Comparison of ENCODE assay signal across 13 cellular contexts in genomic region chr2:20151116-20151571, GRCh38.
DNase-seq lines count a peak whose midpoint lies in the region; ATAC-seq and TF ChIP-seq lines count a peak whose summit lies in the region.
"Had no signal": no experiment of that assay in that cellular context is flagged by ENCODE, and none has a peak within 500 bp of the region (broad histone marks: within the 10 kb centered on the region; RNA-seq: fewer than 3 reads in every experiment).

No MANE protein-coding gene starts in this region.

- TF ChIP-seq RAD21 in SK-N-SH (IDR thresholded peaks at IDR 0.05; ENCODE audit: low read length), result peak; percentile 10; the same call in 1 of the 2 replicates

- H3K4me3 ChIP-seq in SK-N-SH (ENCODE audit: low read depth in 2 of 2, low read length in 1 of 2) (no peak overlapping the region), Caco-2 (ENCODE audit: low read depth, low read length) (no peak overlapping the region), prostate gland (no peak overlapping the region)

- H3K4me1 Mint-ChIP-seq in Caco-2 (ENCODE audit: low read depth, unreplicated experiment), result peaks cover 10% of the 10 kb centered on the region

- H3K36me3 Mint-ChIP-seq in Caco-2 (ENCODE audit: insufficient read depth, unreplicated experiment), result no peaks in the 10 kb centered on the region

- WGBS in SK-N-SH (ENCODE audit: low lambda C conversion rate), result 65% methylated on average over 5 of the region's 5 CpGs
- 80% methylated on average over 5 of the region's 5 CpGs for WGBS in prostate gland

- CTCF ChIA-PET in SK-N-SH (lab: Yijun Ruan, JAX) (interaction anchor here (1.2 to 7.0 kb wide), 8 partner anchors 13 to 260 kb away, joined by 3 to 35 read pairs (median 4); no protein-coding TSS in a partner anchor), Caco-2 (lab: Charles Lee) (no interaction called here)

- H3K9ac ChIP-seq in SK-N-SH, result no peak overlapping the region

- TF ChIP-seq CTCF in SK-N-SH (IDR thresholded peaks at IDR 0.05) (no peak), Caco-2 (IDR thresholded peaks at IDR 0.05; ENCODE audit: insufficient read depth in 1 of 2, low read depth in 1 of 2, low read length in 1 of 2, severe bottlenecking in 1 of 2, unreplicated experiment in 1 of 2) (no peak), prostate gland (IDR thresholded peaks at IDR 0.05) (no peak)

- H3K4me1 ChIP-seq in SK-N-SH (ENCODE audit: control insufficient read depth in 1 of 2, insufficient read depth in 2 of 2, low read depth in 1 of 2, low read length in 1 of 2) (peaks cover 9 to 28% of the 10 kb centered on the region in 2 experiments), Caco-2 (peaks cover 5% of the 10 kb centered on the region; the same call in 1 of the 2 replicates), prostate gland (replicated peaks) (no peaks in the 10 kb centered on the region)

- BruUV-seq in Caco-2 (replicated peaks; lab: Mats Ljungman, UMichigan), result no TSS peak

- peaks cover 8% of the 10 kb centered on the region for H3F3A ChIP-seq in SK-N-SH (replicated peaks; ENCODE audit: insufficient read depth)

- intact Hi-C loops in Caco-2 (cut with micrococcal nuclease; ENCODE audit: unreplicated experiment) (no loop called here), prostate gland (cut with DNase I) (no loop called here)

- POLR2A ChIA-PET in SK-N-SH (lab: Yijun Ruan, JAX), result interaction anchor here (1.7 kb wide), 1 partner anchor 73 kb away, joined by 8 read pairs; no protein-coding TSS in a partner anchor
- POLR2A ChIA-PET in Caco-2 (lab: Charles Lee), result no interaction called here

- H3K79me2 ChIP-seq in SK-N-SH (ENCODE audit: insufficient read depth), result no peaks in the 10 kb centered on the region

- no peak overlapping the region for H3K4me2 ChIP-seq in SK-N-SH

- H3K36me3 ChIP-seq in SK-N-SH (replicated peaks in 1 of 2; ENCODE audit: control insufficient read depth in 1 of 2, insufficient read depth in 2 of 2, low read length in 1 of 2) (no peaks in the 10 kb centered on the region), Caco-2 (ENCODE audit: control insufficient read depth, insufficient read depth, low read length) (no peaks in the 10 kb centered on the region), prostate gland (no peaks in the 10 kb centered on the region)

- ATAC-seq in SK-N-SH treated with all-trans-retinoic acid at 6 μM for 48 hours (no peak; the same call in 2 of the 3 replicates), HG02884 (IDR thresholded peaks at IDR 0.05; ENCODE audit: unreplicated experiment) (peak; percentile 58)

- TF ChIP-seq EP300 in SK-N-SH (IDR thresholded peaks at IDR 0.05; ENCODE audit: borderline replicate concordance in 1 of 2, low read depth in 1 of 2, low read length in 1 of 2), result peak in 1 of 2 experiments; percentile 4; a peak in 1 of 4 replicates

- H3K27ac ChIP-seq in SK-N-SH (ENCODE audit: low read depth in 2 of 2, low read length in 1 of 2), result peak overlapping the region in 1 of 2 experiments; percentile 82; a peak in 2 of 4 replicates
- no peak overlapping the region for H3K27ac ChIP-seq in prostate gland

- H2AFZ ChIP-seq in SK-N-SH (ENCODE audit: low read depth), result no peak overlapping the region

- H3K9me3 Mint-ChIP-seq in Caco-2 (ENCODE audit: unreplicated experiment), result no peaks in the 10 kb centered on the region

- H3K9me3 ChIP-seq in SK-N-SH (no peaks in the 10 kb centered on the region), Caco-2 (no peaks in the 10 kb centered on the region), prostate gland (no peaks in the 10 kb centered on the region)

- no peak for TF ChIP-seq POLR2A in prostate gland (IDR thresholded peaks at IDR 0.05)

- H3K27me3 ChIP-seq in SK-N-SH (ENCODE audit: insufficient read depth) (no peaks in the 10 kb centered on the region), Caco-2 (replicated peaks; ENCODE audit: control insufficient read depth, insufficient read depth, low read length) (no peaks in the 10 kb centered on the region), prostate gland (replicated peaks; ENCODE audit: insufficient read depth) (no peaks in the 10 kb centered on the region)

- DNase-seq in SK-N-SH (no peak), RPMI7951 (ENCODE audit: low read depth) (peak; percentile 23), 8988T (no peak), Caco-2 (no peak), prostate gland (ENCODE audit: low spot score) (no peak)
- DNase-seq in activated CD4-positive, CD25-positive, alpha-beta regulatory T cell (lab: John Stamatoyannopoulos, UW), result no peak
- DNase-seq: activated CD4-positive, alpha-beta T cell treated with anti-CD3 and anti-CD28 coated beads for 48 hours; activated naive CD4-positive, alpha-beta T cell treated with Interleukin-2 at 50 U/mL for 16 hours; cerebellar nuclear complex; DMS79 treated with DMSO at 0.1 percent for 48 hours; NCI-H526 had no signal

- H4K20me1 ChIP-seq in SK-N-SH (ENCODE audit: insufficient read depth), result no peaks in the 10 kb centered on the region

- H3K9me2 ChIP-seq in SK-N-SH, result no peaks in the 10 kb centered on the region

- no peak overlapping the region for H3K4me3 Mint-ChIP-seq in Caco-2 (ENCODE audit: unreplicated experiment)

- no peak overlapping the region for H3K27ac Mint-ChIP-seq in Caco-2 (ENCODE audit: unreplicated experiment)

- no peaks in the 10 kb centered on the region for H3K27me3 Mint-ChIP-seq in Caco-2 (ENCODE audit: insufficient read depth, unreplicated experiment)

TF ChIP-seq in SK-N-SH, 30 proteins besides CTCF, POLR2A, EP300 and RAD21:
- TF ChIP-seq USF2 (IDR thresholded peaks at IDR 0.05; ENCODE audit: borderline replicate concordance, low read depth, low read length), result no peak; the same call in 1 of the 2 replicates
- peak; percentile 57; the same call in 1 of the 2 replicates for TF ChIP-seq MXI1 (IDR thresholded peaks at IDR 0.05; ENCODE audit: low read depth, low read length)
- TF ChIP-seq SMC3 (IDR thresholded peaks at IDR 0.05; ENCODE audit: low read depth, low read length), result no peak
- peak; percentile 5 for TF ChIP-seq CHD2 (IDR thresholded peaks at IDR 0.05; ENCODE audit: low read length, partially characterized antibody)
- no peak for TF ChIP-seq TAF1 (IDR thresholded peaks at IDR 0.05; ENCODE audit: borderline replicate concordance, low read depth, low read length)
- TF ChIP-seq TCF12 (IDR thresholded peaks at IDR 0.05), result peak; percentile 20; the same call in 1 of the 2 replicates

TF ChIP-seq in SK-N-SH treated with all-trans-retinoic acid at 6 μM for 48 hours, 23 proteins besides CTCF, POLR2A, EP300 and RAD21:
- TF ChIP-seq RARB (CRISPR knock-in tag; IDR thresholded peaks at IDR 0.05) (no peak), BACH2 (CRISPR knock-in tag; IDR thresholded peaks at IDR 0.05; ENCODE audit: borderline replicate concordance) (no peak), CSDC2 (CRISPR knock-in tag; IDR thresholded peaks at IDR 0.05) (no peak), TOX (CRISPR knock-in tag; IDR thresholded peaks at IDR 0.05; ENCODE audit: borderline replicate concordance) (no peak), OSR1 (CRISPR knock-in tag; IDR thresholded peaks at IDR 0.05) (no peak), PATZ1 (CRISPR knock-in tag; IDR thresholded peaks at IDR 0.05; ENCODE audit: borderline replicate concordance) (no peak), TCF4 (CRISPR knock-in tag; IDR thresholded peaks at IDR 0.05; ENCODE audit: borderline replicate concordance) (no peak), PPARA (CRISPR knock-in tag; IDR thresholded peaks at IDR 0.05; ENCODE audit: borderline replicate concordance) (no peak)
